Comparison of ENCODE assay signal across 24 cellular contexts in the genomic region with DNA sequence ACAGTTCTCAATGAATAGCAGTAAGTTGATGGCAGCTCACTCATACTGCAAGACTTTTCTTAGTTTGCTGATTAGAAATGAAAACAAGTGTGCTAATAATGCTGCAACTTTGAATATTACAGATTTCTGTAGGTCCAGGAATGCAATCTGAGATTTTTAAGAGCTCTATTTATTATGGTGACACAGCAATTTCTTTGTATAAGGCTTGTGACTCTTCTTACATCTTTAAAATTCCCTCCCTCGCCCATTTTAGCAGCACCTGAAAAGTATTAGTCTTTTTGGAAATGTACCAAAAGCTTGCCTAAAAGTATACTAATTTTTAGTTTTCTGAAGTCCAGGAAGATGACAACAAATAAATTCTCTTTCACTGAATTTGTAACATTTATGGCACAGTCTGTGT. TPM values are rescaled to one million over a fixed set of nuclear protein-coding genes. Genes with fewer than 3 reads are reported as not detected.
A peak's percentile ranks its signal among the peaks of the same experiment; 100 is the strongest.
DNase-seq lines count a peak whose midpoint lies in the region; ATAC-seq, FAIRE-seq and TF ChIP-seq lines count a peak whose summit lies in the region.
"Had no signal": no experiment of that assay in that cellular context is flagged by ENCODE, and none has a peak within 500 bp of the region (broad histone marks: within the 10 kb centered on the region; RNA-seq: fewer than 3 reads in every experiment).

No MANE protein-coding gene starts in this region.

- in situ Hi-C loops in HepG2 (cut with HindIII; ENCODE audit: extremely low pct_ligation_motif_present, low pct_unique_long_range_greater_than_20kb) = no loop called here

- ATAC-seq in HepG2 (no peak), right lobe of liver (no peak), GM21786 (IDR thresholded peaks at IDR 0.05; ENCODE audit: unreplicated experiment) (no peak)

- H3K4me1 ChIP-seq in HepG2 (ENCODE audit: insufficient read depth, low read length) = peaks cover 12% of the 10 kb centered on the region
- H3K4me1 ChIP-seq in right lobe of liver = peaks cover 0 to 49% (median 13%) of the 10 kb centered on the region in 4 donors
- peaks cover 0 to 11% of the 10 kb centered on the region in 2 donors for H3K4me1 ChIP-seq in neuronal stem cell (ENCODE audit: control insufficient read depth in 2 of 2, insufficient read depth in 1 of 2, low read depth in 1 of 2, low read length in 2 of 2)
- H3K4me1 ChIP-seq: BE2C had no signal

- TF ChIP-seq EP300 in HepG2 (IDR thresholded peaks at IDR 0.05; ENCODE audit: low read depth in 2 of 2, low read length in 2 of 2) (no peak), HepG2 (CRISPR knock-in tag; IDR thresholded peaks at IDR 0.05; ENCODE audit: borderline replicate concordance) (no peak)

- no peak overlapping the region for H2BK12ac ChIP-seq in neuronal stem cell (ENCODE audit: low read length)

- H3K27me3 Mint-ChIP-seq in brain = peaks cover 3% of the 10 kb centered on the region
- H3K27me3 Mint-ChIP-seq in activated naive CD4-positive, alpha-beta T cell treated with anti-CD3 and anti-CD28 coated beads, Interleukin-2, amount 10 ng/mL, durations not matched to agents 7 days and 5 days = no peaks in the 10 kb centered on the region
- H3K27me3 Mint-ChIP-seq: CD4-positive, CD25-positive, alpha-beta regulatory T cell had no signal

- DNase-seq in HepG2 (ENCODE audit: low spot score) = no peak
- DNase-seq in right lobe of liver = no peak
- peak; percentile 44 for DNase-seq in fibroblast of villous mesenchyme (ENCODE audit: low read depth)
- DNase-seq in neuronal stem cell (ENCODE audit: low spot score) = no peak
- DNase-seq in islet precursor cell = no peak
- no peak for DNase-seq in activated naive CD4-positive, alpha-beta T cell treated with anti-CD3 and anti-CD28 coated beads, Interleukin-2, amount 10 ng/mL, durations not matched to agents 7 days and 5 days
- DNase-seq: BE2C; CD4-positive, CD25-positive, alpha-beta regulatory T cell; COR-L47; DMS153; KBM-7; NCI-H1105 treated with DMSO at 0.1 percent for 48 hours; NCI-H1694; NCI-H2081 treated with DMSO at 0.1 percent for 48 hours; NCI-H510A; NCI-H774; SHP77 had no signal

- no peaks in the 10 kb centered on the region for H3K79me1 ChIP-seq in neuronal stem cell (ENCODE audit: low read depth, low read length)

- H2AK5ac ChIP-seq in neuronal stem cell (ENCODE audit: low read depth, low read length) = no peak overlapping the region

- H3K9ac ChIP-seq in HepG2 (ENCODE audit: insufficient read depth, low read depth, low read length) (no peak overlapping the region), neuronal stem cell (ENCODE audit: low read depth, low read length, poor library complexity) (no peak overlapping the region)

- CTCF ChIA-PET in HepG2 (lab: Yijun Ruan, JAX; ENCODE audit: low intra/inter-chr PET ratio, low total read pairs) = no interaction called here
- CTCF ChIA-PET in activated naive CD4-positive, alpha-beta T cell treated with anti-CD3 and anti-CD28 coated beads, Interleukin-2, amount 10 ng/mL, durations not matched to agents 7 days and 5 days (lab: Charles Lee) = interaction anchor here (0.8 to 1.4 kb wide), 2 partner anchors 9 to 22 kb away, joined by 3 read pairs; no protein-coding TSS in a partner anchor

- no peak overlapping the region for H3K23ac ChIP-seq in neuronal stem cell (ENCODE audit: low read depth, low read length, poor library complexity)

- POLR2A ChIA-PET in HepG2 (lab: Yijun Ruan, JAX) = no interaction called here

- TF ChIP-seq RAD21 in HepG2 (CRISPR knock-in tag; IDR thresholded peaks at IDR 0.05) = no peak

- H3K4me2 ChIP-seq in HepG2 (ENCODE audit: low read depth, low read length) (no peak overlapping the region), neuronal stem cell (ENCODE audit: insufficient read depth, low read length, poor library complexity, severe bottlenecking) (no peak overlapping the region)

- no peak for TF ChIP-seq POLR2A in HepG2 (IDR thresholded peaks at IDR 0.05; ENCODE audit: insufficient read depth in 1 of 2, low read depth in 2 of 2, low read length in 2 of 2)
- TF ChIP-seq POLR2A in right lobe of liver (IDR thresholded peaks at IDR 0.05) = no peak

- H3K27me3 ChIP-seq in HepG2 (ENCODE audit: control insufficient read depth in 1 of 2, insufficient read depth in 2 of 2, low read length in 2 of 2) = no peaks in the 10 kb centered on the region
- no peaks in the 10 kb centered on the region for H3K27me3 ChIP-seq in right lobe of liver
- H3K27me3 ChIP-seq in neuronal stem cell (ENCODE audit: control insufficient read depth in 3 of 3, insufficient read depth in 3 of 3, low read depth in 1 of 3, low read length in 3 of 3) = no peaks in the 10 kb centered on the region
- H3K27me3 ChIP-seq: BE2C had no signal

- H4K20me1 ChIP-seq in HepG2 (ENCODE audit: insufficient read depth, low read length) = no peaks in the 10 kb centered on the region; the same call in 1 of the 2 replicates

- H3K4ac ChIP-seq in neuronal stem cell (ENCODE audit: low read length) = no peak overlapping the region

- H3K27ac Mint-ChIP-seq in brain = peak overlapping the region in 3 of 5 experiments; percentile 14 to 76 (median 70)
- no peak overlapping the region for H3K27ac Mint-ChIP-seq in activated naive CD4-positive, alpha-beta T cell treated with anti-CD3 and anti-CD28 coated beads, Interleukin-2, amount 10 ng/mL, durations not matched to agents 7 days and 5 days

- H3K4me3 Mint-ChIP-seq in brain = no peak overlapping the region
- H3K4me3 Mint-ChIP-seq in activated naive CD4-positive, alpha-beta T cell treated with anti-CD3 and anti-CD28 coated beads, Interleukin-2, amount 10 ng/mL, durations not matched to agents 7 days and 5 days = no peak overlapping the region
- H3K4me3 Mint-ChIP-seq: CD4-positive, CD25-positive, alpha-beta regulatory T cell had no signal

- no peak overlapping the region for H2BK15ac ChIP-seq in neuronal stem cell (ENCODE audit: low read length)

- H3K27ac ChIP-seq in HepG2 (ENCODE audit: extremely low read length, insufficient read depth, low read length) = no peak overlapping the region
- H3K27ac ChIP-seq in right lobe of liver = no peak overlapping the region
- no peak overlapping the region for H3K27ac ChIP-seq in neuronal stem cell (replicated peaks; ENCODE audit: low read length)
- H3K27ac ChIP-seq: 22Rv1 had no signal

- peaks cover 0 to 2% of the 10 kb centered on the region in 2 experiments; a peak in 1 of 5 replicates for H3K36me3 ChIP-seq in HepG2 (replicated peaks in 1 of 2; ENCODE audit: control insufficient read depth in 1 of 2, insufficient read depth in 2 of 2, low read length in 2 of 2)
- H3K36me3 ChIP-seq in right lobe of liver = no peaks in the 10 kb centered on the region
- peaks cover 0 to 3% of the 10 kb centered on the region in 2 donors for H3K36me3 ChIP-seq in neuronal stem cell (replicated peaks in 1 of 2; ENCODE audit: control insufficient read depth in 2 of 2, insufficient read depth in 2 of 2, low read length in 2 of 2)
- H3K36me3 ChIP-seq: BE2C had no signal

- no peak overlapping the region for H2BK120ac ChIP-seq in neuronal stem cell (ENCODE audit: low read depth, low read length)

- H3K79me2 ChIP-seq in HepG2 (ENCODE audit: insufficient read depth, low read length) = peaks cover 2% of the 10 kb centered on the region

- H2BK5ac ChIP-seq in neuronal stem cell (ENCODE audit: low read length) = no peak overlapping the region

- H3K4me3 ChIP-seq in HepG2 (replicated peaks in 1 of 3; ENCODE audit: insufficient read depth in 1 of 3, low read depth in 2 of 3, low read length in 3 of 3) (no peak overlapping the region), right lobe of liver (no peak overlapping the region), fibroblast of villous mesenchyme (ENCODE audit: low read depth, low read length) (no peak overlapping the region), neuronal stem cell (ENCODE audit: low read length in 2 of 2) (no peak overlapping the region)
- H3K4me3 ChIP-seq: GM12878 had no signal

- no peak overlapping the region for H3K18ac ChIP-seq in neuronal stem cell (ENCODE audit: low read length)

- no peak overlapping the region for H4K91ac ChIP-seq in neuronal stem cell (ENCODE audit: low read depth, low read length, poor library complexity)

- H4K8ac ChIP-seq in neuronal stem cell (ENCODE audit: low read depth, low read length) = no peak overlapping the region

- H3K14ac ChIP-seq in neuronal stem cell (ENCODE audit: low read length) = no peak overlapping the region

- WGBS in HepG2 (ENCODE audit: low lambda C conversion rate) = 96% methylated on average over 1 of the region's 1 CpG
- 100% methylated on average over 1 of the region's 1 CpG for WGBS in right lobe of liver (ENCODE audit: insufficient coverage, low coverage, low lambda C conversion rate, missing lambda C conversion rate)
- no CpG with 5 or more reads among the region's 1 CpG for WGBS in neuronal stem cell (ENCODE audit: extremely low coverage in 2 of 2, insufficient read length in 2 of 2, insufficient replicate concordance in 1 of 2), 2 donors

- BruUV-seq in HepG2 (replicated peaks; lab: Mats Ljungman, UMichigan) = no TSS peak

- no peaks in the 10 kb centered on the region for H3K36me3 Mint-ChIP-seq in brain
- H3K36me3 Mint-ChIP-seq in activated naive CD4-positive, alpha-beta T cell treated with anti-CD3 and anti-CD28 coated beads, Interleukin-2, amount 10 ng/mL, durations not matched to agents 7 days and 5 days = no peaks in the 10 kb centered on the region
- H3K36me3 Mint-ChIP-seq: CD4-positive, CD25-positive, alpha-beta regulatory T cell had no signal

- no peaks in the 10 kb centered on the region for H3K9me3 ChIP-seq in HepG2 (ENCODE audit: low read length)
- no peaks in the 10 kb centered on the region for H3K9me3 ChIP-seq in right lobe of liver
- H3K9me3 ChIP-seq in neuronal stem cell (replicated peaks in 1 of 2; ENCODE audit: control insufficient read depth in 2 of 2, insufficient read depth in 1 of 2, low read depth in 1 of 2, low read length in 2 of 2) = no peaks in the 10 kb centered on the region
- H3K9me3 ChIP-seq: BE2C had no signal

- TF ChIP-seq CTCF in HepG2 (CRISPR knock-in tag; IDR thresholded peaks at IDR 0.05) (no peak), right lobe of liver (IDR thresholded peaks at IDR 0.05) (no peak), brain (conservative IDR thresholded peaks at IDR 0.05) (no peak), fibroblast of villous mesenchyme (IDR thresholded peaks at IDR 0.05; ENCODE audit: insufficient read depth, low read depth, low read length) (no peak)

- peaks cover 25% of the 10 kb centered on the region for H3K4me1 Mint-ChIP-seq in brain
- H3K4me1 Mint-ChIP-seq in activated naive CD4-positive, alpha-beta T cell treated with anti-CD3 and anti-CD28 coated beads, Interleukin-2, amount 10 ng/mL, durations not matched to agents 7 days and 5 days = peaks cover 11% of the 10 kb centered on the region

- intact Hi-C loops in HepG2 (cut with micrococcal nuclease; ENCODE audit: unreplicated experiment) (no loop called here), right lobe of liver (cut with DNase I) (no loop called here)

- no peaks in the 10 kb centered on the region for H3K9me3 Mint-ChIP-seq in brain
- H3K9me3 Mint-ChIP-seq in activated naive CD4-positive, alpha-beta T cell treated with anti-CD3 and anti-CD28 coated beads, Interleukin-2, amount 10 ng/mL, durations not matched to agents 7 days and 5 days = no peaks in the 10 kb centered on the region
- H3K9me3 Mint-ChIP-seq: CD4-positive, CD25-positive, alpha-beta regulatory T cell had no signal

- H2AFZ ChIP-seq in HepG2 (ENCODE audit: low read length) = no peak overlapping the region
- no peak overlapping the region for H2AFZ ChIP-seq in neuronal stem cell (ENCODE audit: low read length)

- FAIRE-seq in HepG2 (lab: Jason Lieb, UNC) = no peak

RNA-seq across cellular contexts. Expression of gene HTR2B, which starts 4.4 kb away (rescaled TPM):
- total RNA-seq in HepG2 (2016; rRNA removed; fragmentation: Illumina TruSeq; extraction: Trizol) (not detected in 2 replicates), right lobe of liver (under 1 TPM; 0.09 to 0.99 (median 0.45) TPM), fibroblast of villous mesenchyme (109 and 159 TPM in 2 replicates)
- total RNA-seq in HepG2 (2016; cell fraction: cytosol; rRNA removed; fragmentation: Illumina TruSeq; extraction: Trizol; ENCODE audit: low read depth) = not detected in 2 replicates
- not detected in 2 replicates for total RNA-seq in HepG2 (2016; cell fraction: insoluble cytoplasmic fraction; rRNA removed; fragmentation: Illumina TruSeq; extraction: Trizol)
- total RNA-seq in HepG2 (2016; cell fraction: membrane; rRNA removed; fragmentation: Illumina TruSeq; extraction: Trizol) = not detected in 2 replicates
- total RNA-seq in HepG2 (2016; cell fraction: nucleus; rRNA removed; fragmentation: Illumina TruSeq; extraction: Trizol) = not detected in 2 replicates
- polyA plus RNA-seq in HepG2 (2011; rRNA removed) (0.03 and 0.08 TPM in 2 replicates), brain (ENCODE audit: insufficient read depth, low read depth, low replicate concordance) (not detected)
- polyA plus RNA-seq in HepG2 (2011; cell fraction: cytosol; rRNA removed) = not detected in 2 replicates
- polyA plus RNA-seq in HepG2 (2011; cell fraction: nucleus; rRNA removed) = not detected in 2 replicates
- polyA plus RNA-seq in HepG2 (2012) = not detected in 2 replicates
- polyA plus RNA-seq in HepG2 (2016; cell fraction: cytosol; fragmentation: Illumina TruSeq; extraction: Trizol; ENCODE audit: low read depth) = not detected in 2 replicates
- not detected in 2 replicates for polyA plus RNA-seq in HepG2 (2016; cell fraction: insoluble cytoplasmic fraction; fragmentation: Illumina TruSeq; extraction: Trizol; ENCODE audit: low read depth)
- polyA plus RNA-seq in HepG2 (2016; cell fraction: membrane; fragmentation: Illumina TruSeq; extraction: Trizol; ENCODE audit: low read depth) = not detected in 2 replicates
- not detected in 2 replicates for polyA plus RNA-seq in HepG2 (2016; cell fraction: nucleus; fragmentation: Illumina TruSeq; extraction: Trizol; ENCODE audit: insufficient read depth, low read depth)
- polyA minus RNA-seq in HepG2 (2011; rRNA and poly(A)+ RNA removed; ENCODE audit: low replicate concordance) = not detected in 2 replicates
- not detected in 2 replicates for polyA minus RNA-seq in HepG2 (2011; cell fraction: cytosol; rRNA and poly(A)+ RNA removed)
- polyA minus RNA-seq in HepG2 (2011; cell fraction: nucleus; rRNA and poly(A)+ RNA removed) = not detected in 2 replicates
- not detected for polyA plus RNA-seq in neuronal stem cell (2013, experiment 1 of 2)
- polyA plus RNA-seq in neuronal stem cell (2013, experiment 2 of 2) = not detected
- total RNA-seq: Daoy, H1, OCI-LY7 had no signal
- polyA plus RNA-seq: H1 had no signal

Comparison
In these comparisons a context has a peak if more than half of its experiments do, and no peak if none do; other contexts are left out.
1. RNA of gene HTR2B, which starts 4.4 kb away (total RNA-seq): 109 to 159 TPM in fibroblast of villous mesenchyme; 0.09 to 0.99 TPM in right lobe of liver and not detected in HepG2; every median in the first group is over 10 times any median in the second.